Comparison of ENCODE assay signal across 8 cellular contexts in the genomic region with DNA sequence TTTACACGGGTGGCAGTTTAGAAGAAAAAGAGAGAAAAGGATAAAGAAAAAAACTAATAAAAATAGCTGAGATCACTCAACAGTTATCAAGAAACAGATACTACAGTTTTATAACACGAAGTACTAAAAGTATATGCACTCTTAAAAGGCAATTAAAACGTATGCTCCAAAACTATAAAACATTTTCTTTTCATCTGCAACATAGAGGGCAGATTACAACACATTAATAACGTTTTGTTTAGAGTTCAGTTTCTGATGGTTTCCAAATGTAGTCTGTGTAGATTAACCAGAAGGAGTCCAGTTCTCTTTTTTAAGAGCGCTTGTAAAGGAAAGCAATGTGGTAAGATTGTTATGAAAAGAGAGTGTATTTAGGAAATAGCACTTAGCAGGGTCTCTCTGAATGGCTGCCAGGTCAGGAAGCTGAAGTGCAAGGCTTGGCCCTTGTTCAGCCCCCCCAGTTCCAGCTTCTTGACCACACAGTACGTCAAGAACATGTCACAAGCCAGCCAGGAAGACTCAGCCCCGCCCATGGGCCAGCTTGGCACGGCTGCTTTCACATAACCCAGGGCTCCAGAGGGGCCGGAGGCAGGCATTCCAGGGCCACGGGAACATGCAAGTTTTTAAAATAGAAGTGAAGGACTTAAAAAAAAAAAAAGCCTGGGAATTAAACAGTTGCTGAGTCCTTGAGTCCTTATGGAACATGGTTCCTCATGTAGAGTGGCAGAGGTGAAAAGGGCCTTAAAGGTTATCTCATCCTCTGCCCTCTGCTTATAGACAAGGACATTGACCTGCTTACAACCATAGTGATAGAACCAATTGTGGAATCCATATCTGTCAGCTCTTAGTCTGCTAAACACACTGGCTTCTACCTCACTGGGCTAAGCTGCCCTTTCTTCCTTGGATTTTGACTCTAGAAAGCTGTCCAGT.
DNase-seq lines count a peak whose midpoint lies in the region; ATAC-seq and TF ChIP-seq lines count a peak whose summit lies in the region.

No MANE protein-coding gene starts in this region.

- H3K36me3 Mint-ChIP-seq in osteocyte (ENCODE audit: unreplicated experiment), result no peaks in the 10 kb centered on the region

- H3K27me3 Mint-ChIP-seq in osteocyte (ENCODE audit: unreplicated experiment), result no peaks in the 10 kb centered on the region

- peak; percentile 97 for DNase-seq in AG10803 (ENCODE audit: low read depth)
- peak; percentile 89 for DNase-seq in NOMO-1 treated with dmso at 0.1 percent for 144 hours (lab: John Stamatoyannopoulos, UW; ENCODE audit: unreplicated experiment)
- peak; percentile 100 for DNase-seq in fibroblast of gingiva (ENCODE audit: low read depth)
- peak; percentile 93 for DNase-seq in osteocyte (ENCODE audit: extremely low spot score, unreplicated experiment)
- DNase-seq in retina, result no peak
- DNase-seq in DMS53 (lab: John Stamatoyannopoulos, UW), result no peak

- no peak overlapping the region for H3K4me3 ChIP-seq in AG10803 (ENCODE audit: low read length)

- TF ChIP-seq CTCF in AG10803 (conservative IDR thresholded peaks at IDR 0.05; ENCODE audit: low read length), result no peak
- no peak for TF ChIP-seq CTCF in osteocyte (IDR thresholded peaks at IDR 0.05)

- no peak for ATAC-seq in activated CD4-positive, CD25-positive, alpha-beta regulatory T cell treated with anti-CD3 and anti-CD28 coated beads, Interleukin-2, amount 50 U/mL, for 24 hours
- ATAC-seq in HG03025 (IDR thresholded peaks at IDR 0.05; ENCODE audit: low FRiP score, unreplicated experiment), result no peak

- H3K9me3 Mint-ChIP-seq in osteocyte (ENCODE audit: unreplicated experiment), result no peaks in the 10 kb centered on the region

- no peak overlapping the region for H3K4me3 Mint-ChIP-seq in osteocyte (ENCODE audit: unreplicated experiment)

- H3K4me1 Mint-ChIP-seq in osteocyte (ENCODE audit: unreplicated experiment), result peaks cover 67% of the 10 kb centered on the region

- peak overlapping the region; percentile 72 for H3K27ac Mint-ChIP-seq in osteocyte (ENCODE audit: unreplicated experiment)

Comparison
In these comparisons a context has a peak if more than half of its experiments do, and no peak if none do; other contexts are left out.
1. DNase-seq: peak in AG10803 (single experiment), NOMO-1 treated with dmso at 0.1 percent for 144 hours (single experiment), fibroblast of gingiva (single experiment) and osteocyte (single experiment); none in retina (single experiment) and DMS53 (single experiment).